Comparison of ENCODE assay signal across 11 cellular contexts in genomic region chr2:100780203-100781008, GRCh38. TPM values are rescaled to one million over a fixed set of nuclear protein-coding genes. Genes with fewer than 3 reads are reported as not detected.
DNase-seq lines count a peak whose midpoint lies in the region; ATAC-seq and FAIRE-seq lines count a peak whose summit lies in the region.
"Had no signal": no experiment of that assay in that cellular context is flagged by ENCODE, and none has a peak within 500 bp of the region (broad histone marks: within the 10 kb centered on the region; RNA-seq: fewer than 3 reads in every experiment).

No MANE protein-coding gene starts in this region.

- H3K9me3 ChIP-seq in GM23248 (ENCODE audit: low read depth): no peaks in the 10 kb centered on the region

- H3K27ac ChIP-seq in GM23248 (no peak overlapping the region), epithelial cell of prostate (peak overlapping the region; percentile 90)
- H3K27ac ChIP-seq: neural progenitor cell had no signal

- H3K4me3 ChIP-seq in GM23248: no peak overlapping the region
- H3K4me3 ChIP-seq: neural progenitor cell had no signal

- H3K9me2 ChIP-seq in GM23248 (ENCODE audit: insufficient read depth): no peaks in the 10 kb centered on the region

- DNase-seq in GM23248 (peak; percentile 11), RCC 7860 (ENCODE audit: low spot score) (peak; percentile 71), epithelial cell of prostate (ENCODE audit: low read depth, low spot score) (peak; percentile 71), myocyte (ENCODE audit: low read depth) (peak; percentile 28), NCI-H1092 (lab: John Stamatoyannopoulos, UW) (no peak)
- DNase-seq: activated CD8-positive, alpha-beta T cell treated with anti-CD3 and anti-CD28 coated beads, Interleukin-2, amount 10 ng/mL, durations not matched to agents 7 days and 5 days; CD8-positive, alpha-beta T cell had no signal

- no peaks in the 10 kb centered on the region for H3K27me3 ChIP-seq in GM23248 (replicated peaks; ENCODE audit: insufficient read depth)
- H3K27me3 ChIP-seq: neural progenitor cell had no signal

- no peaks in the 10 kb centered on the region for H3K36me3 ChIP-seq in GM23248 (ENCODE audit: low read depth)
- H3K36me3 ChIP-seq: neural progenitor cell had no signal

- peaks cover 1% of the 10 kb centered on the region; the same call in 1 of the 2 replicates for H3K4me1 ChIP-seq in GM23248 (ENCODE audit: insufficient read depth)

- 79 to 85% methylated on average over 8 of the region's 8 CpGs for WGBS in GM23248 (ENCODE audit: low coverage in 1 of 2, low lambda C conversion rate in 2 of 2, missing lambda C conversion rate in 2 of 2), 2 experiments

- in situ Hi-C loops in GM23248 (cut with MboI): no loop called here

- no peak for ATAC-seq in GM18873 (IDR thresholded peaks at IDR 0.05; ENCODE audit: low FRiP score, unreplicated experiment)
- no peak for ATAC-seq in GM18498 (IDR thresholded peaks at IDR 0.05; ENCODE audit: unreplicated experiment)
- ATAC-seq in HG02588 (IDR thresholded peaks at IDR 0.05; ENCODE audit: unreplicated experiment): no peak
- ATAC-seq: activated CD8-positive, alpha-beta T cell treated with anti-CD3 and anti-CD28 coated beads, Interleukin-2, amount 10 ng/mL, durations not matched to agents 7 days and 5 days; CD8-positive, alpha-beta T cell had no signal

- no peaks in the 10 kb centered on the region for H3K79me2 ChIP-seq in GM23248 (ENCODE audit: insufficient read depth)

- H4K20me1 ChIP-seq in GM23248 (ENCODE audit: insufficient read depth): no peaks in the 10 kb centered on the region

- H2AFZ ChIP-seq in GM23248: no peak overlapping the region
- H2AFZ ChIP-seq: neural progenitor cell had no signal

- peak; percentile 48 for FAIRE-seq in RCC 7860 (lab: Jason Lieb, UNC)

- H3F3A ChIP-seq in GM23248 (ENCODE audit: insufficient read depth): no peaks in the 10 kb centered on the region

- H3K4me2 ChIP-seq in GM23248 (ENCODE audit: unreplicated experiment): no peak overlapping the region
- H3K4me2 ChIP-seq: neural progenitor cell had no signal

- no peak overlapping the region for H3K9ac ChIP-seq in GM23248
- H3K9ac ChIP-seq: neural progenitor cell had no signal

RNA-seq across cellular contexts. Expression of gene NPAS2, which starts 39.5 kb away (rescaled TPM):
- total RNA-seq in GM23248 (2014; rRNA removed; shearing (Covaris generic)): 10.8 and 13.7 TPM in 2 replicates
- polyA plus RNA-seq in GM23248 (2016; fragmentation: Nextera tagmentation; extraction: Ambion mirVana): 3.8 and 4.5 TPM in 2 replicates
- total RNA-seq in myocyte: 4.9 and 10.2 TPM in 2 replicates
- polyA plus RNA-seq in myocyte (2012): 24.7 TPM
